Comparison of ENCODE assay signal across 28 cellular contexts in genomic region chr9:101201626-101202025, GRCh38.
DNase-seq lines count a peak whose midpoint lies in the region; ATAC-seq, FAIRE-seq and TF ChIP-seq lines count a peak whose summit lies in the region.
"Had no signal": no experiment of that assay in that cellular context is flagged by ENCODE, and none has a peak within 500 bp of the region (broad histone marks: within the 10 kb centered on the region; RNA-seq: fewer than 3 reads in every experiment).

No MANE protein-coding gene starts in this region.

- POLR2A ChIA-PET in HepG2 (lab: Yijun Ruan, JAX), result no interaction called here

- DNase-seq in LNCaP clone FGC (ENCODE audit: low read depth) (peak; percentile 26), NCI-H69 (lab: John Stamatoyannopoulos, UW) (peak; percentile 9), heart left ventricle (peak in 1 of 5 donors; percentile 30), HepG2 (ENCODE audit: low spot score) (peak; percentile 28), HFFc6 (no peak), NCI-H82 (lab: John Stamatoyannopoulos, UW) (no peak)
- DNase-seq in activated CD4-positive, CD25-positive, alpha-beta regulatory T cell (lab: John Stamatoyannopoulos, UW), result no peak
- DNase-seq: activated CD4-positive, alpha-beta T cell treated with anti-CD3 and anti-CD28 coated beads for 4 hours; activated gamma-delta T cell; activated naive CD8-positive, alpha-beta T cell treated with anti-CD3 and anti-CD28 coated beads, Interleukin-2, amount 10 ng/mL, durations not matched to agents 7 days and 5 days; activated T-cell treated with anti-CD3 and anti-CD28 coated beads, Interleukin-2, amount 50 U/mL, for 24 hours; cerebellar nuclear complex; KG1; NCI-H1436 treated with DMSO at 0.1 percent for 48 hours; NCI-H524 treated with DMSO at 0.1 percent for 48 hours; nephron progenitor cell; ovary; RPMI8226; stimulated activated CD4-positive, alpha-beta T cell treated with anti-CD3 and anti-CD28 coated beads, Interleukin-4, amount 100 ng/mL, for 4 hours; stimulated activated naive CD4-positive, alpha-beta T cell had no signal

- TF ChIP-seq CTCF in LNCaP clone FGC (IDR thresholded peaks at IDR 0.05; ENCODE audit: control insufficient read depth, extremely low read depth, insufficient read depth) (no peak), heart left ventricle (IDR thresholded peaks at IDR 0.05) (no peak), HepG2 (CRISPR knock-in tag; IDR thresholded peaks at IDR 0.05) (no peak), HFFc6 (IDR thresholded peaks at IDR 0.05) (no peak)

- in situ Hi-C loops in HepG2 (cut with HindIII; ENCODE audit: extremely low pct_ligation_motif_present, low pct_unique_long_range_greater_than_20kb), result no loop called here

- 11 to 23% (median 18%) methylated on average over 2 of the region's 2 CpGs for WGBS in heart left ventricle, 4 donors
- 28% methylated on average over 2 of the region's 2 CpGs for WGBS in HepG2 (ENCODE audit: low lambda C conversion rate)

- H3K4me2 ChIP-seq in HepG2 (ENCODE audit: low read depth, low read length), result no peak overlapping the region
- H3K4me2 ChIP-seq: BLaER1 treated with 17β-estradiol and CSF1 and Interleukin-3, amounts not matched to agents 10 nM and 100 nM had no signal

- no TSS peak for BruUV-seq in HepG2 (replicated peaks; lab: Mats Ljungman, UMichigan)

- no peak overlapping the region for H3K4me3 Mint-ChIP-seq in HFFc6
- H3K4me3 Mint-ChIP-seq: activated naive CD8-positive, alpha-beta T cell treated with anti-CD3 and anti-CD28 coated beads, Interleukin-2, amount 10 ng/mL, durations not matched to agents 7 days and 5 days; activated T-cell treated with anti-CD3 and anti-CD28 coated beads, Interleukin-2, amount 50 U/mL, for 24 hours; nephron progenitor cell had no signal

- H3K9ac ChIP-seq in HepG2 (ENCODE audit: insufficient read depth, low read depth, low read length), result no peak overlapping the region
- H3K9ac ChIP-seq: BLaER1 treated with 17β-estradiol and CSF1 and Interleukin-3, amounts not matched to agents 10 nM and 100 nM had no signal

- no peak overlapping the region for H2AFZ ChIP-seq in HepG2 (ENCODE audit: low read length)

- peak in 3 of 4 donors; percentile 62 to 80 (median 79) for ATAC-seq in heart left ventricle
- ATAC-seq in HepG2, result no peak
- ATAC-seq in HG02588 (IDR thresholded peaks at IDR 0.05; ENCODE audit: unreplicated experiment), result no peak
- ATAC-seq: gastroesophageal sphincter, HCT116, sciatic nerve, SK-N-SH treated with all-trans-retinoic acid at 6 μM for 48 hours had no signal

- H3K27ac ChIP-seq in heart left ventricle (peak overlapping the region in 3 of 12 donors; percentile 9 to 51 (median 11)), HepG2 (ENCODE audit: extremely low read length, insufficient read depth, low read length) (no peak overlapping the region)
- H3K27ac ChIP-seq: BLaER1 treated with 17β-estradiol and CSF1 and Interleukin-3, amounts not matched to agents 10 nM and 100 nM; gastroesophageal sphincter; ovary had no signal

- H3K9me3 ChIP-seq in heart left ventricle (peaks cover 0 to 7% (median 0%) of the 10 kb centered on the region in 12 donors), HepG2 (ENCODE audit: low read length) (no peaks in the 10 kb centered on the region)
- H3K9me3 ChIP-seq: BLaER1 treated with 17β-estradiol and CSF1 and Interleukin-3, amounts not matched to agents 10 nM and 100 nM; gastroesophageal sphincter; ovary had no signal

- TF ChIP-seq POLR2A in heart left ventricle (IDR thresholded peaks at IDR 0.05) (no peak), HepG2 (IDR thresholded peaks at IDR 0.05; ENCODE audit: insufficient read depth in 1 of 2, low read depth in 2 of 2, low read length in 2 of 2) (no peak)

- H3K36me3 ChIP-seq in heart left ventricle (no peaks in the 10 kb centered on the region), HepG2 (replicated peaks in 1 of 2; ENCODE audit: control insufficient read depth in 1 of 2, insufficient read depth in 2 of 2, low read length in 2 of 2) (peaks cover 1 to 2% of the 10 kb centered on the region in 2 experiments; a peak in 1 of 5 replicates)
- H3K36me3 ChIP-seq: BLaER1 treated with 17β-estradiol and CSF1 and Interleukin-3, amounts not matched to agents 10 nM and 100 nM; gastroesophageal sphincter; ovary had no signal

- H4K20me1 ChIP-seq in HepG2 (ENCODE audit: insufficient read depth, low read length), result no peaks in the 10 kb centered on the region; the same call in 1 of the 2 replicates
- H4K20me1 ChIP-seq: BLaER1 treated with 17β-estradiol and CSF1 and Interleukin-3, amounts not matched to agents 10 nM and 100 nM had no signal

- no peak for FAIRE-seq in HepG2 (lab: Jason Lieb, UNC)
- FAIRE-seq: astrocyte, urothelium cell line had no signal

- no peaks in the 10 kb centered on the region for H3K27me3 ChIP-seq in heart left ventricle
- H3K27me3 ChIP-seq in HepG2 (ENCODE audit: control insufficient read depth in 1 of 2, insufficient read depth in 2 of 2, low read length in 2 of 2), result no peaks in the 10 kb centered on the region
- H3K27me3 ChIP-seq: BLaER1 treated with 17β-estradiol and CSF1 and Interleukin-3, amounts not matched to agents 10 nM and 100 nM; gastroesophageal sphincter; ovary had no signal

- H3K4me1 Mint-ChIP-seq in HFFc6 (ENCODE audit: low read depth), result no peaks in the 10 kb centered on the region
- H3K4me1 Mint-ChIP-seq: activated naive CD8-positive, alpha-beta T cell treated with anti-CD3 and anti-CD28 coated beads, Interleukin-2, amount 10 ng/mL, durations not matched to agents 7 days and 5 days; nephron progenitor cell had no signal

- H3K9me3 Mint-ChIP-seq in HFFc6, result peaks cover 16% of the 10 kb centered on the region
- H3K9me3 Mint-ChIP-seq: activated naive CD8-positive, alpha-beta T cell treated with anti-CD3 and anti-CD28 coated beads, Interleukin-2, amount 10 ng/mL, durations not matched to agents 7 days and 5 days; activated T-cell treated with anti-CD3 and anti-CD28 coated beads, Interleukin-2, amount 50 U/mL, for 24 hours; nephron progenitor cell had no signal

- H3K4me3 ChIP-seq in LNCaP clone FGC (ENCODE audit: low read depth, low read length) (no peak overlapping the region), heart left ventricle (no peak overlapping the region), HepG2 (replicated peaks in 1 of 3; ENCODE audit: insufficient read depth in 1 of 3, low read depth in 2 of 3, low read length in 3 of 3) (no peak overlapping the region)
- H3K4me3 ChIP-seq: BLaER1 treated with 17β-estradiol and CSF1 and Interleukin-3, amounts not matched to agents 10 nM and 100 nM; gastroesophageal sphincter; ovary had no signal

- H3K79me2 ChIP-seq in HepG2 (ENCODE audit: insufficient read depth, low read length), result peaks cover 3% of the 10 kb centered on the region

- CTCF ChIA-PET in HepG2 (lab: Yijun Ruan, JAX; ENCODE audit: low intra/inter-chr PET ratio, low total read pairs), result no interaction called here

- H3K27me3 Mint-ChIP-seq in HFFc6 (ENCODE audit: insufficient read depth), result no peaks in the 10 kb centered on the region
- H3K27me3 Mint-ChIP-seq: activated naive CD8-positive, alpha-beta T cell treated with anti-CD3 and anti-CD28 coated beads, Interleukin-2, amount 10 ng/mL, durations not matched to agents 7 days and 5 days had no signal

- intact Hi-C loops in heart left ventricle (cut with DNase I), result no loop called here
- intact Hi-C loops in HepG2 (cut with micrococcal nuclease; ENCODE audit: unreplicated experiment), result no loop called here

- no peaks in the 10 kb centered on the region for H3K36me3 Mint-ChIP-seq in HFFc6 (ENCODE audit: low read depth)
- H3K36me3 Mint-ChIP-seq: activated naive CD8-positive, alpha-beta T cell treated with anti-CD3 and anti-CD28 coated beads, Interleukin-2, amount 10 ng/mL, durations not matched to agents 7 days and 5 days had no signal

- TF ChIP-seq EP300 in HepG2 (IDR thresholded peaks at IDR 0.05; ENCODE audit: low read depth in 2 of 2, low read length in 2 of 2) (no peak), HepG2 (CRISPR knock-in tag; IDR thresholded peaks at IDR 0.05; ENCODE audit: borderline replicate concordance) (no peak)

- no peak overlapping the region for H3K27ac Mint-ChIP-seq in HFFc6
- H3K27ac Mint-ChIP-seq: activated naive CD8-positive, alpha-beta T cell treated with anti-CD3 and anti-CD28 coated beads, Interleukin-2, amount 10 ng/mL, durations not matched to agents 7 days and 5 days; activated T-cell treated with anti-CD3 and anti-CD28 coated beads, Interleukin-2, amount 50 U/mL, for 24 hours; nephron progenitor cell had no signal

- TF ChIP-seq RAD21 in HepG2 (CRISPR knock-in tag; IDR thresholded peaks at IDR 0.05), result no peak

- H3K4me1 ChIP-seq in heart left ventricle, result peaks cover 0 to 15% (median 3%) of the 10 kb centered on the region in 12 donors
- peaks cover 13% of the 10 kb centered on the region for H3K4me1 ChIP-seq in HepG2 (ENCODE audit: insufficient read depth, low read length)
- H3K4me1 ChIP-seq: BLaER1 treated with 17β-estradiol and CSF1 and Interleukin-3, amounts not matched to agents 10 nM and 100 nM; gastroesophageal sphincter had no signal

TF ChIP-seq in HepG2, 621 proteins besides CTCF, POLR2A, EP300 and RAD21:
- TF ChIP-seq YY1 (IDR thresholded peaks at IDR 0.05; ENCODE audit: insufficient read depth, insufficient replicate concordance, low read depth, low read length) (no peak), GATA4 (IDR thresholded peaks at IDR 0.05; ENCODE audit: borderline replicate concordance, low read depth) (no peak), RARA (CRISPR knock-in tag; IDR thresholded peaks at IDR 0.05) (peak; percentile 40; the same call in 1 of the 2 replicates), MAZ (IDR thresholded peaks at IDR 0.05; ENCODE audit: borderline replicate concordance, low read depth, low read length) (no peak), MAZ (CRISPR knock-in tag; IDR thresholded peaks at IDR 0.05; ENCODE audit: low read depth) (no peak)

Comparison
In these comparisons a context has a peak if more than half of its experiments do, and no peak if none do; other contexts are left out.
1. DNase-seq: peak in LNCaP clone FGC (single experiment), NCI-H69 (single experiment) and HepG2 (single experiment); none in HFFc6 (single experiment), NCI-H82 (single experiment) and activated CD4-positive, CD25-positive, alpha-beta regulatory T cell (0 of 4).
2. ATAC-seq: peak in heart left ventricle (3 of 4); none in HepG2 (single experiment) and HG02588 (single experiment).